Comparison of ENCODE assay signal across 1 cellular context in genomic region chr17:323721-324139, GRCh38.
TF ChIP-seq lines count a peak whose summit lies in the region.

No MANE protein-coding gene starts in this region.

TF ChIP-seq in H1, 55 proteins besides CTCF, POLR2A, EP300 and RAD21 (continued from another document):
- no peak for TF ChIP-seq CHD7 (IDR thresholded peaks at IDR 0.05; ENCODE audit: insufficient replicate concordance, low read length)
- no peak for TF ChIP-seq SIRT6 (IDR thresholded peaks at IDR 0.05; ENCODE audit: low read length)
- TF ChIP-seq RBBP5 (IDR thresholded peaks at IDR 0.05; ENCODE audit: borderline replicate concordance, low read depth, low read length) = no peak
- no peak for TF ChIP-seq MAFK (IDR thresholded peaks at IDR 0.05; ENCODE audit: low read depth, low read length)
- TF ChIP-seq BCL11A (IDR thresholded peaks at IDR 0.05; ENCODE audit: low read depth in 2 of 2, low read length in 2 of 2) = no peak
- no peak for TF ChIP-seq GABPA (IDR thresholded peaks at IDR 0.05; ENCODE audit: borderline replicate concordance, insufficient read depth, low read length)
- no peak for TF ChIP-seq CREB1 (IDR thresholded peaks at IDR 0.05)
- TF ChIP-seq SRF (IDR thresholded peaks at IDR 0.05; ENCODE audit: low read depth, low read length) = no peak
- TF ChIP-seq, protein P1, sequence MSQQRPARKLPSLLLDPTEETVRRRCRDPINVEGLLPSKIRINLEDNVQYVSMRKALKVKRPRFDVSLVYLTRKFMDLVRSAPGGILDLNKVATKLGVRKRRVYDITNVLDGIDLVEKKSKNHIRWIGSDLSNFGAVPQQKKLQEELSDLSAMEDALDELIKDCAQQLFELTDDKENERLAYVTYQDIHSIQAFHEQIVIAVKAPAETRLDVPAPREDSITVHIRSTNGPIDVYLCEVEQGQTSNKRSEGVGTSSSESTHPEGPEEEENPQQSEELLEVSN (IDR thresholded peaks at IDR 0.05) = no peak
- TF ChIP-seq KDM5A (IDR thresholded peaks at IDR 0.05; ENCODE audit: low read length) = no peak
- no peak for TF ChIP-seq HDAC2 (IDR thresholded peaks at IDR 0.05; ENCODE audit: borderline replicate concordance in 1 of 2, low read depth in 2 of 2, low read length in 2 of 2)
- TF ChIP-seq, protein P2, sequence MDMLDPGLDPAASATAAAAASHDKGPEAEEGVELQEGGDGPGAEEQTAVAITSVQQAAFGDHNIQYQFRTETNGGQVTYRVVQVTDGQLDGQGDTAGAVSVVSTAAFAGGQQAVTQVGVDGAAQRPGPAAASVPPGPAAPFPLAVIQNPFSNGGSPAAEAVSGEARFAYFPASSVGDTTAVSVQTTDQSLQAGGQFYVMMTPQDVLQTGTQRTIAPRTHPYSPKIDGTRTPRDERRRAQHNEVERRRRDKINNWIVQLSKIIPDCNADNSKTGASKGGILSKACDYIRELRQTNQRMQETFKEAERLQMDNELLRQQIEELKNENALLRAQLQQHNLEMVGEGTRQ (IDR thresholded peaks at IDR 0.05; ENCODE audit: low read length) = no peak
TF ChIP-seq in H1: peak in this region for 0.
